Comparison of ENCODE assay signal across 2 cellular contexts in genomic region chr7:135170998-135171481, GRCh38.
TF ChIP-seq lines count a peak whose summit lies in the region.
"Not testable (repeated sequence)": the region's sequence is repeated elsewhere in the genome, so short reads cannot be mapped to it uniquely, and the experiment has no call there.

No MANE protein-coding gene starts in this region.

TF ChIP-seq in GM12891, 5 proteins besides CTCF, POLR2A, EP300 and RAD21:
- peak; percentile 73 for TF ChIP-seq SPI1 (IDR thresholded peaks at IDR 0.05; ENCODE audit: low read depth, low read length)

TF ChIP-seq in K562, 482 proteins besides CTCF, POLR2A, EP300 and RAD21 (continues in another document):
- TF ChIP-seq ZNF449 (CRISPR knock-in tag; IDR thresholded peaks at IDR 0.05): 0 out of 2 replicates have a peak, but pooled peaks have one; percentile 22
- TF ChIP-seq SMARCA4 (IDR thresholded peaks at IDR 0.05): 0 out of 2 replicates have a peak, but pooled peaks have one; percentile 28
- peak; percentile 2 for TF ChIP-seq ZNF146 (CRISPR knock-in tag; IDR thresholded peaks at IDR 0.05; ENCODE audit: unreplicated experiment)
- TF ChIP-seq GTF2E2 (tag; IDR thresholded peaks at IDR 0.05): peak; percentile 20; the same call in 1 of the 2 replicates
- TF ChIP-seq, protein P1, sequence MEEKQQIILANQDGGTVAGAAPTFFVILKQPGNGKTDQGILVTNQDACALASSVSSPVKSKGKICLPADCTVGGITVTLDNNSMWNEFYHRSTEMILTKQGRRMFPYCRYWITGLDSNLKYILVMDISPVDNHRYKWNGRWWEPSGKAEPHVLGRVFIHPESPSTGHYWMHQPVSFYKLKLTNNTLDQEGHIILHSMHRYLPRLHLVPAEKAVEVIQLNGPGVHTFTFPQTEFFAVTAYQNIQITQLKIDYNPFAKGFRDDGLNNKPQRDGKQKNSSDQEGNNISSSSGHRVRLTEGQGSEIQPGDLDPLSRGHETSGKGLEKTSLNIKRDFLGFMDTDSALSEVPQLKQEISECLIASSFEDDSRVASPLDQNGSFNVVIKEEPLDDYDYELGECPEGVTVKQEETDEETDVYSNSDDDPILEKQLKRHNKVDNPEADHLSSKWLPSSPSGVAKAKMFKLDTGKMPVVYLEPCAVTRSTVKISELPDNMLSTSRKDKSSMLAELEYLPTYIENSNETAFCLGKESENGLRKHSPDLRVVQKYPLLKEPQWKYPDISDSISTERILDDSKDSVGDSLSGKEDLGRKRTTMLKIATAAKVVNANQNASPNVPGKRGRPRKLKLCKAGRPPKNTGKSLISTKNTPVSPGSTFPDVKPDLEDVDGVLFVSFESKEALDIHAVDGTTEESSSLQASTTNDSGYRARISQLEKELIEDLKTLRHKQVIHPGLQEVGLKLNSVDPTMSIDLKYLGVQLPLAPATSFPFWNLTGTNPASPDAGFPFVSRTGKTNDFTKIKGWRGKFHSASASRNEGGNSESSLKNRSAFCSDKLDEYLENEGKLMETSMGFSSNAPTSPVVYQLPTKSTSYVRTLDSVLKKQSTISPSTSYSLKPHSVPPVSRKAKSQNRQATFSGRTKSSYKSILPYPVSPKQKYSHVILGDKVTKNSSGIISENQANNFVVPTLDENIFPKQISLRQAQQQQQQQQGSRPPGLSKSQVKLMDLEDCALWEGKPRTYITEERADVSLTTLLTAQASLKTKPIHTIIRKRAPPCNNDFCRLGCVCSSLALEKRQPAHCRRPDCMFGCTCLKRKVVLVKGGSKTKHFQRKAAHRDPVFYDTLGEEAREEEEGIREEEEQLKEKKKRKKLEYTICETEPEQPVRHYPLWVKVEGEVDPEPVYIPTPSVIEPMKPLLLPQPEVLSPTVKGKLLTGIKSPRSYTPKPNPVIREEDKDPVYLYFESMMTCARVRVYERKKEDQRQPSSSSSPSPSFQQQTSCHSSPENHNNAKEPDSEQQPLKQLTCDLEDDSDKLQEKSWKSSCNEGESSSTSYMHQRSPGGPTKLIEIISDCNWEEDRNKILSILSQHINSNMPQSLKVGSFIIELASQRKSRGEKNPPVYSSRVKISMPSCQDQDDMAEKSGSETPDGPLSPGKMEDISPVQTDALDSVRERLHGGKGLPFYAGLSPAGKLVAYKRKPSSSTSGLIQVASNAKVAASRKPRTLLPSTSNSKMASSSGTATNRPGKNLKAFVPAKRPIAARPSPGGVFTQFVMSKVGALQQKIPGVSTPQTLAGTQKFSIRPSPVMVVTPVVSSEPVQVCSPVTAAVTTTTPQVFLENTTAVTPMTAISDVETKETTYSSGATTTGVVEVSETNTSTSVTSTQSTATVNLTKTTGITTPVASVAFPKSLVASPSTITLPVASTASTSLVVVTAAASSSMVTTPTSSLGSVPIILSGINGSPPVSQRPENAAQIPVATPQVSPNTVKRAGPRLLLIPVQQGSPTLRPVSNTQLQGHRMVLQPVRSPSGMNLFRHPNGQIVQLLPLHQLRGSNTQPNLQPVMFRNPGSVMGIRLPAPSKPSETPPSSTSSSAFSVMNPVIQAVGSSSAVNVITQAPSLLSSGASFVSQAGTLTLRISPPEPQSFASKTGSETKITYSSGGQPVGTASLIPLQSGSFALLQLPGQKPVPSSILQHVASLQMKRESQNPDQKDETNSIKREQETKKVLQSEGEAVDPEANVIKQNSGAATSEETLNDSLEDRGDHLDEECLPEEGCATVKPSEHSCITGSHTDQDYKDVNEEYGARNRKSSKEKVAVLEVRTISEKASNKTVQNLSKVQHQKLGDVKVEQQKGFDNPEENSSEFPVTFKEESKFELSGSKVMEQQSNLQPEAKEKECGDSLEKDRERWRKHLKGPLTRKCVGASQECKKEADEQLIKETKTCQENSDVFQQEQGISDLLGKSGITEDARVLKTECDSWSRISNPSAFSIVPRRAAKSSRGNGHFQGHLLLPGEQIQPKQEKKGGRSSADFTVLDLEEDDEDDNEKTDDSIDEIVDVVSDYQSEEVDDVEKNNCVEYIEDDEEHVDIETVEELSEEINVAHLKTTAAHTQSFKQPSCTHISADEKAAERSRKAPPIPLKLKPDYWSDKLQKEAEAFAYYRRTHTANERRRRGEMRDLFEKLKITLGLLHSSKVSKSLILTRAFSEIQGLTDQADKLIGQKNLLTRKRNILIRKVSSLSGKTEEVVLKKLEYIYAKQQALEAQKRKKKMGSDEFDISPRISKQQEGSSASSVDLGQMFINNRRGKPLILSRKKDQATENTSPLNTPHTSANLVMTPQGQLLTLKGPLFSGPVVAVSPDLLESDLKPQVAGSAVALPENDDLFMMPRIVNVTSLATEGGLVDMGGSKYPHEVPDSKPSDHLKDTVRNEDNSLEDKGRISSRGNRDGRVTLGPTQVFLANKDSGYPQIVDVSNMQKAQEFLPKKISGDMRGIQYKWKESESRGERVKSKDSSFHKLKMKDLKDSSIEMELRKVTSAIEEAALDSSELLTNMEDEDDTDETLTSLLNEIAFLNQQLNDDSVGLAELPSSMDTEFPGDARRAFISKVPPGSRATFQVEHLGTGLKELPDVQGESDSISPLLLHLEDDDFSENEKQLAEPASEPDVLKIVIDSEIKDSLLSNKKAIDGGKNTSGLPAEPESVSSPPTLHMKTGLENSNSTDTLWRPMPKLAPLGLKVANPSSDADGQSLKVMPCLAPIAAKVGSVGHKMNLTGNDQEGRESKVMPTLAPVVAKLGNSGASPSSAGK (IDR thresholded peaks at IDR 0.05): peak; percentile 79
- 0 out of 2 replicates have a peak, but pooled peaks have one; percentile 30 for TF ChIP-seq MIER1 (IDR thresholded peaks at IDR 0.05; ENCODE audit: low read depth)
- TF ChIP-seq, protein P2, sequence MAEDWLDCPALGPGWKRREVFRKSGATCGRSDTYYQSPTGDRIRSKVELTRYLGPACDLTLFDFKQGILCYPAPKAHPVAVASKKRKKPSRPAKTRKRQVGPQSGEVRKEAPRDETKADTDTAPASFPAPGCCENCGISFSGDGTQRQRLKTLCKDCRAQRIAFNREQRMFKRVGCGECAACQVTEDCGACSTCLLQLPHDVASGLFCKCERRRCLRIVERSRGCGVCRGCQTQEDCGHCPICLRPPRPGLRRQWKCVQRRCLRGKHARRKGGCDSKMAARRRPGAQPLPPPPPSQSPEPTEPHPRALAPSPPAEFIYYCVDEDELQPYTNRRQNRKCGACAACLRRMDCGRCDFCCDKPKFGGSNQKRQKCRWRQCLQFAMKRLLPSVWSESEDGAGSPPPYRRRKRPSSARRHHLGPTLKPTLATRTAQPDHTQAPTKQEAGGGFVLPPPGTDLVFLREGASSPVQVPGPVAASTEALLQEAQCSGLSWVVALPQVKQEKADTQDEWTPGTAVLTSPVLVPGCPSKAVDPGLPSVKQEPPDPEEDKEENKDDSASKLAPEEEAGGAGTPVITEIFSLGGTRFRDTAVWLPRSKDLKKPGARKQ (CRISPR knock-in tag; IDR thresholded peaks at IDR 0.05): peak; percentile 78; the same call in 1 of the 2 replicates
- 0 out of 2 replicates have a peak, but pooled peaks have one; percentile 28 for TF ChIP-seq ZNF644 (tag; IDR thresholded peaks at IDR 0.05; ENCODE audit: low read depth)
- TF ChIP-seq ZNF592 (IDR thresholded peaks at IDR 0.05): peak; percentile 24; the same call in 1 of the 2 replicates
- 0 out of 2 replicates have a peak, but pooled peaks have one; percentile 2 for TF ChIP-seq RHOXF2B (CRISPR knock-in tag; conservative IDR thresholded peaks at IDR 0.05)
- 0 out of 2 replicates have a peak, but pooled peaks have one; percentile 66 for TF ChIP-seq CREB5 (CRISPR knock-in tag; IDR thresholded peaks at IDR 0.05)
- TF ChIP-seq ZBTB43 (CRISPR knock-in tag; IDR thresholded peaks at IDR 0.05): peak; percentile 68; the same call in 1 of the 2 replicates
- TF ChIP-seq ZNF766 (CRISPR knock-in tag; conservative IDR thresholded peaks at IDR 0.05): 0 out of 2 replicates have a peak, but pooled peaks have one; percentile 31
- TF ChIP-seq ZNF41 (CRISPR knock-in tag; conservative IDR thresholded peaks at IDR 0.05): 0 out of 2 replicates have a peak, but pooled peaks have one; percentile 36
- TF ChIP-seq, protein P3, sequence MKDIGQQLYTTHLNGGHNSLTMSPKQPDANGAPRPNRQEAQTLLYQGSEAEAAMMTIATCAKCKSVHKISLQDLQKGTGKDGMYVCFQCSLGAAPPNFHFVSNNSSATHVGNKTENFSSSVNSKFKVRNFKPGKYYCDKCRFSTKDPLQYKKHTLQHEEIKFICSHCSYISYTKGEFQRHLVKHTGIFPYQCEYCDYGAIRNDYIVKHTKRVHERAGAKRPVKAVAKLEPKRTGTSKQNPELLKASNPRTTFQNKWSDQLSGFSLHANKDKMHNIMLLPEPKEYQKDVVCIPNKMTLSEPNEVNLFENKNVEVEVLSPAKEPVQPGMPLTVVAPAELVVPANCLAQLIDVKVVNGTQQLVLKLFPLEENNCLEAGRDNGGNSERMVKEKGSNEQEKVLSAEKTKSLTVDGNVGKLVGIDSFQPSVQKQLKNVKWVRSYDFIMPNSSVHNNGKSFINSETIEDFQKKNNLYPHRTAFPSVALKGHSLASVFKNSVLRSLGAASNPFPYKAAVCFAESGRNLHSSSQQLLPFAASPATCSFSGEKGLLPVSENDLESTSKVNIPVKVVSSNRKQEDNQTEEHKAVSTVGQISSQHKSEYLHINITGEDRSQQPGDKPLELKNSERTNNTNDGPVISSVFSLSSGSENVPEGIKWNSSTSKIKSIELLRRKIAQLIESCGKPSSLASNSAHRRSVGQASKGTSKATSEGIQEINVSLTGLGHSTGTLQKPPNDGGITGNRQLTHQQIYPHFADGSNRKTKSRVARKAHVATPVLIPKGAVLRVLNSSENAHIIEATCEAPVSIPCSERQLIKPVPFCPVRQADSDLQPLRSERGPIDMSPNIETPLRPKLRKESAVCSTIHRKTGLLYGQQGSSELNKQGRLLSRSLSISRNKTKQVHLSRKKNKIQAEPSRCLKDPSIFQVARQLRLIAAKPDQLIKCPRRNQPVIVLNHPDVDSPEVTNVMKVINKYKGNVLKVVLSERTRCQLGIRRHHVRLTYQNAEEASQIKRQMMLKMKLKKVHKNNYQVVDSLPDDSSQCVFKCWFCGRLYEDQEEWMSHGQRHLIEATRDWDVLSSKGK (CRISPR knock-in tag; IDR thresholded peaks at IDR 0.05): 0 out of 2 replicates have a peak, but pooled peaks have one; percentile 58
- peak; percentile 79 for TF ChIP-seq ZNF512 (tag; IDR thresholded peaks at IDR 0.05)
- 0 out of 2 replicates have a peak, but pooled peaks have one; percentile 57 for TF ChIP-seq ESRRB (CRISPR knock-in tag; IDR thresholded peaks at IDR 0.05; ENCODE audit: borderline replicate concordance)
- not testable (repeated sequence) for TF ChIP-seq NR2C2 (CRISPR knock-in tag; IDR thresholded peaks at IDR 0.05)
- peak; percentile 90 for TF ChIP-seq NR2C2 (tag; IDR thresholded peaks at IDR 0.05)
